ENCODE assay signal across 39 cellular contexts in the genomic region with DNA sequence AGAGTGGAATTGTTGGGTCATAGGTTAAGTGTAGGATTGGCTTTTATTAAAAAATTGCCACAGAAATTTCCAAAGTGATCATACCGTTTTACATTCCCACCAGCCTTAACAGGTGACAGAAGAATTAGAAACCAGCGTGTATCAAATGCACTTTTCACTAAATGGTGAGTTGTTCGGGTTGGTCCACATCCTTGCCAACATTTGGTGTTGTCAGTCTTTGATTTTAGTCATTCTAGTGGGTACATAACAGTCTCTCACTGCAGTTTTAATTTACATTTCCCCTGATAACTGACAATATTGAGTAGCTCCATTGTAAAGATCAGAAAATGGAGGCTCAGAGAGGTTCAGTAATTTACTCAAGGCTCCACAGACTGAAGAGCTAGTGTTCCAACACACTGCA.
"Had no signal": no experiment of that assay in that cellular context is flagged by ENCODE, and none has a peak within 500 bp of the region (broad histone marks: within the 10 kb centered on the region; RNA-seq: fewer than 3 reads in every experiment).

No MANE protein-coding gene starts in this region.

- H3K4me3 ChIP-seq: adrenal gland, ascending aorta, body of pancreas, breast epithelium, cardiac muscle cell had no signal

- H3K9me3 Mint-ChIP-seq: activated naive CD4-positive, alpha-beta T cell treated with anti-CD3 and anti-CD28 coated beads, Interleukin-2, amount 10 ng/mL, durations not matched to agents 7 days and 5 days; activated naive CD4-positive, alpha-beta T cell treated with anti-CD3 and anti-CD28 coated beads, Interleukin-2, amount 50 U/mL, for 24 hours; activated naive CD4-positive, alpha-beta T cell treated with anti-CD3 and anti-CD28 coated beads, Interleukin-2, amount 50 U/mL, for 72 hours; activated naive CD8-positive, alpha-beta T cell treated with anti-CD3 and anti-CD28 coated beads, Interleukin-2, amount 10 ng/mL, durations not matched to agents 7 days and 5 days; activated T-helper 1 cell treated with anti-CD3 and anti-CD28 coated beads, Interleukin-12 subunit alpha, Interleukin-12 subunit beta, Interleukin-2, Interleukin-4 antibody, amounts not matched to agents 30 ng/mL and 10 ng/mL and 1 ng/mL, durations not matched to agents 14 hours and 24 hours and 36 hours; activated T-helper 17 cell treated with anti-CD3 and anti-CD28 coated beads, Interleukin-2, amount 50 U/mL, for 72 hours; activated T-helper 2 cell treated with anti-CD3 and anti-CD28 coated beads, Interferon-gamma antibody, Interleukin-2, Interleukin-4, amounts not matched to agents 10 μg/mL and 5 μg/mL and 100 μg/mL, durations not matched to agents 14 hours and 24 hours and 36 hours; central memory CD8-positive, alpha-beta T cell had no signal

- H3K27me3 ChIP-seq: adrenal gland, ascending aorta, body of pancreas, brain microvascular endothelial cell had no signal

- FAIRE-seq: astrocyte, bronchial epithelial cell, colon had no signal

- H3K27ac Mint-ChIP-seq: activated naive CD4-positive, alpha-beta T cell treated with anti-CD3 and anti-CD28 coated beads for 36 hours; activated naive CD4-positive, alpha-beta T cell treated with anti-CD3 and anti-CD28 coated beads, Interleukin-2, amount 10 ng/mL, durations not matched to agents 7 days and 5 days; activated naive CD4-positive, alpha-beta T cell treated with anti-CD3 and anti-CD28 coated beads, Interleukin-2, amount 50 U/mL, for 24 hours; activated naive CD4-positive, alpha-beta T cell treated with anti-CD3 and anti-CD28 coated beads, Interleukin-2, amount 50 U/mL, for 72 hours; activated naive CD8-positive, alpha-beta T cell; activated naive CD8-positive, alpha-beta T cell treated with anti-CD3 and anti-CD28 coated beads for 36 hours; activated naive CD8-positive, alpha-beta T cell treated with anti-CD3 and anti-CD28 coated beads, Interleukin-2, amount 10 ng/mL, durations not matched to agents 7 days and 5 days; activated naive CD8-positive, alpha-beta T cell treated with anti-CD3 and anti-CD28 coated beads, Interleukin-2, amount 50 U/mL, for 24 hours; activated T-cell treated with anti-CD3 and anti-CD28 coated beads, Interleukin-2, amount 50 U/mL, for 72 hours; activated T-helper 1 cell treated with anti-CD3 and anti-CD28 coated beads, Interleukin-12 subunit alpha, Interleukin-12 subunit beta, Interleukin-2, Interleukin-4 antibody, amounts not matched to agents 30 ng/mL and 10 ng/mL and 1 ng/mL, durations not matched to agents 14 hours and 24 hours and 36 hours; activated T-helper 17 cell treated with anti-CD3 and anti-CD28 coated beads, Interleukin-2, amount 50 U/mL, for 72 hours; activated T-helper 2 cell treated with anti-CD3 and anti-CD28 coated beads, Interferon-gamma antibody, Interleukin-2, Interleukin-4, amounts not matched to agents 10 μg/mL and 5 μg/mL and 100 μg/mL, durations not matched to agents 14 hours and 24 hours and 36 hours; brain had no signal

- H3K4me1 Mint-ChIP-seq: activated naive CD4-positive, alpha-beta T cell treated with anti-CD3 and anti-CD28 coated beads, Interleukin-2, amount 10 ng/mL, durations not matched to agents 7 days and 5 days; activated naive CD4-positive, alpha-beta T cell treated with anti-CD3 and anti-CD28 coated beads, Interleukin-2, amount 50 U/mL, for 24 hours; activated naive CD8-positive, alpha-beta T cell treated with anti-CD3 and anti-CD28 coated beads for 36 hours; activated naive CD8-positive, alpha-beta T cell treated with anti-CD3 and anti-CD28 coated beads, Interleukin-2, amount 10 ng/mL, durations not matched to agents 7 days and 5 days; activated naive CD8-positive, alpha-beta T cell treated with anti-CD3 and anti-CD28 coated beads, Interleukin-2, amount 50 U/mL, for 24 hours; activated T-helper 17 cell treated with anti-CD3 and anti-CD28 coated beads, Interleukin-2, amount 50 U/mL, for 72 hours; brain; central memory CD8-positive, alpha-beta T cell had no signal

- H3K27ac ChIP-seq: adrenal gland, ascending aorta, body of pancreas, brain microvascular endothelial cell, breast epithelium, cardiac muscle cell had no signal

- DNase-seq: activated effector memory CD4-positive, alpha-beta T cell treated with anti-CD3 and anti-CD28 coated beads, Interleukin-2, amount 50 U/mL, for 16 hours; activated effector memory CD4-positive, alpha-beta T cell treated with Interleukin-2 at 50 U/mL for 16 hours; activated gamma-delta T cell; activated gamma-delta T cell treated with Interleukin-2 at 50 U/mL for 16 hours; activated naive CD4-positive, alpha-beta T cell; activated naive CD4-positive, alpha-beta T cell treated with anti-CD3 and anti-CD28 coated beads for 36 hours; activated naive CD4-positive, alpha-beta T cell treated with anti-CD3 and anti-CD28 coated beads, Interleukin-2, amount 10 ng/mL, durations not matched to agents 7 days and 5 days; activated naive CD4-positive, alpha-beta T cell treated with anti-CD3 and anti-CD28 coated beads, Interleukin-2, amount 50 U/mL, for 16 hours; activated naive CD4-positive, alpha-beta T cell treated with Interleukin-2 at 50 U/mL for 16 hours; activated naive CD8-positive, alpha-beta T cell treated with anti-CD3 and anti-CD28 coated beads for 36 hours; activated naive CD8-positive, alpha-beta T cell treated with anti-CD3 and anti-CD28 coated beads, Interleukin-2, amount 10 ng/mL, durations not matched to agents 7 days and 5 days; activated naive CD8-positive, alpha-beta T cell treated with anti-CD3 and anti-CD28 coated beads, Interleukin-2, amount 50 U/mL, for 24 hours; activated T-cell treated with anti-CD3 and anti-CD28 coated beads, Interleukin-2, amount 50 U/mL, for 4 hours; activated T-cell treated with anti-CD3 and anti-CD28 coated beads, Interleukin-2, amount 50 U/mL, for 48 hours; activated T-cell treated with anti-CD3 and anti-CD28 coated beads, Interleukin-2, amount 50 U/mL, for 72 hours; adrenal gland; amniotic stem cell; amygdala; anterior cingulate cortex; aorta; body of pancreas; brain microvascular endothelial cell; caudate nucleus; central memory CD4-positive, alpha-beta T cell; cerebellar nuclear complex had no signal

- H3K36me3 Mint-ChIP-seq: activated naive CD4-positive, alpha-beta T cell treated with anti-CD3 and anti-CD28 coated beads, Interleukin-2, amount 10 ng/mL, durations not matched to agents 7 days and 5 days; activated naive CD4-positive, alpha-beta T cell treated with anti-CD3 and anti-CD28 coated beads, Interleukin-2, amount 50 U/mL, for 24 hours; activated naive CD4-positive, alpha-beta T cell treated with anti-CD3 and anti-CD28 coated beads, Interleukin-2, amount 50 U/mL, for 72 hours; activated naive CD8-positive, alpha-beta T cell; activated naive CD8-positive, alpha-beta T cell treated with anti-CD3 and anti-CD28 coated beads for 36 hours; activated naive CD8-positive, alpha-beta T cell treated with anti-CD3 and anti-CD28 coated beads, Interleukin-2, amount 10 ng/mL, durations not matched to agents 7 days and 5 days; brain had no signal

- H3K4me3 Mint-ChIP-seq: activated naive CD4-positive, alpha-beta T cell treated with anti-CD3 and anti-CD28 coated beads for 36 hours; activated naive CD4-positive, alpha-beta T cell treated with anti-CD3 and anti-CD28 coated beads, Interleukin-2, amount 10 ng/mL, durations not matched to agents 7 days and 5 days; activated naive CD4-positive, alpha-beta T cell treated with anti-CD3 and anti-CD28 coated beads, Interleukin-2, amount 50 U/mL, for 24 hours; activated naive CD8-positive, alpha-beta T cell; activated naive CD8-positive, alpha-beta T cell treated with anti-CD3 and anti-CD28 coated beads for 36 hours; activated naive CD8-positive, alpha-beta T cell treated with anti-CD3 and anti-CD28 coated beads, Interleukin-2, amount 10 ng/mL, durations not matched to agents 7 days and 5 days; activated naive CD8-positive, alpha-beta T cell treated with anti-CD3 and anti-CD28 coated beads, Interleukin-2, amount 50 U/mL, for 24 hours; activated T-cell treated with anti-CD3 and anti-CD28 coated beads, Interleukin-2, amount 50 U/mL, for 4 hours; activated T-cell treated with anti-CD3 and anti-CD28 coated beads, Interleukin-2, amount 50 U/mL, for 72 hours; activated T-helper 1 cell treated with anti-CD3 and anti-CD28 coated beads, Interleukin-12 subunit alpha, Interleukin-12 subunit beta, Interleukin-2, Interleukin-4 antibody, amounts not matched to agents 30 ng/mL and 10 ng/mL and 1 ng/mL, durations not matched to agents 14 hours and 24 hours and 36 hours; activated T-helper 17 cell treated with anti-CD3 and anti-CD28 coated beads, Interleukin-2, amount 50 U/mL, for 72 hours; brain; central memory CD8-positive, alpha-beta T cell had no signal

- ATAC-seq: activated naive CD4-positive, alpha-beta T cell treated with anti-CD3 and anti-CD28 coated beads, Interleukin-2, amount 50 U/mL, for 72 hours; activated naive CD8-positive, alpha-beta T cell treated with anti-CD3 and anti-CD28 coated beads, Interleukin-2, amount 50 U/mL, for 24 hours; activated T-cell treated with anti-CD3 and anti-CD28 coated beads, Interleukin-2, amount 50 U/mL, for 4 hours; activated T-cell treated with anti-CD3 and anti-CD28 coated beads, Interleukin-2, amount 50 U/mL, for 72 hours; activated T-helper 17 cell treated with anti-CD3 and anti-CD28 coated beads, Interleukin-2, amount 50 U/mL, for 72 hours; body of pancreas had no signal

- H3K9me3 ChIP-seq: adrenal gland, ascending aorta, body of pancreas had no signal

- H3K4me1 ChIP-seq: adrenal gland, ascending aorta, body of pancreas, breast epithelium had no signal

- H3K36me3 ChIP-seq: adrenal gland, ascending aorta, brain microvascular endothelial cell, breast epithelium, cardiac muscle cell had no signal
